Comparison of ENCODE assay signal across 9 cellular contexts in genomic region chr6:82067021-82067420, GRCh38.
DNase-seq lines count a peak whose midpoint lies in the region; ATAC-seq, FAIRE-seq and TF ChIP-seq lines count a peak whose summit lies in the region.
"Had no signal": no experiment of that assay in that cellular context is flagged by ENCODE, and none has a peak within 500 bp of the region (broad histone marks: within the 10 kb centered on the region; RNA-seq: fewer than 3 reads in every experiment).

No MANE protein-coding gene starts in this region.

- H3K9me3 ChIP-seq in fibroblast of lung (ENCODE audit: control insufficient read depth, insufficient read depth, low read depth, low read length) = no peaks in the 10 kb centered on the region
- no peaks in the 10 kb centered on the region for H3K9me3 ChIP-seq in stomach

- ATAC-seq in GM21529 (IDR thresholded peaks at IDR 0.05; ENCODE audit: unreplicated experiment) (peak; percentile 99), HG03432 (IDR thresholded peaks at IDR 0.05; ENCODE audit: unreplicated experiment) (peak; percentile 99)

- no peaks in the 10 kb centered on the region for H3K27me3 ChIP-seq in fibroblast of lung (ENCODE audit: control insufficient read depth, insufficient read depth, low read length)
- H3K27me3 ChIP-seq in H7 (ENCODE audit: control insufficient read depth, insufficient read depth, low read length) = no peaks in the 10 kb centered on the region
- H3K27me3 ChIP-seq in stomach = no peaks in the 10 kb centered on the region

- no peaks in the 10 kb centered on the region for H4K20me1 ChIP-seq in fibroblast of lung (ENCODE audit: control insufficient read depth, extremely low read depth, insufficient read depth, low read length)

- H3K4me3 ChIP-seq in fibroblast of lung (replicated peaks in 1 of 4; ENCODE audit: control extremely low read depth in 1 of 4, insufficient read depth in 1 of 4, low read depth in 3 of 4, low read length in 4 of 4) (no peak overlapping the region), H7 (ENCODE audit: insufficient read depth, low read depth, low read length) (no peak overlapping the region), stomach (no peak overlapping the region)

- FAIRE-seq in GM18507 (lab: Jason Lieb, UNC) = peak; percentile 90

- H2AFZ ChIP-seq in fibroblast of lung (ENCODE audit: low read length) = peak overlapping the region; percentile 75

- no peak for TF ChIP-seq EP300 in stomach (IDR thresholded peaks at IDR 0.05)

- WGBS in stomach, 5 donors = 53 to 68% (median 63%) methylated on average over 4 of the region's 4 CpGs

- H3K27ac ChIP-seq in fibroblast of lung (ENCODE audit: insufficient read depth, low read length) (no peak overlapping the region), stomach (no peak overlapping the region)

- H3K36me3 ChIP-seq in fibroblast of lung (ENCODE audit: control insufficient read depth, insufficient read depth, low read length) (no peaks in the 10 kb centered on the region), H7 (replicated peaks; ENCODE audit: control insufficient read depth, insufficient read depth, low read length) (no peaks in the 10 kb centered on the region), stomach (no peaks in the 10 kb centered on the region)

- no peaks in the 10 kb centered on the region for H3K4me1 ChIP-seq in fibroblast of lung (ENCODE audit: control insufficient read depth, extremely low read depth, insufficient read depth, low read length)
- peaks cover 0 to 2% (median 0%) of the 10 kb centered on the region in 4 donors for H3K4me1 ChIP-seq in stomach

- H3K4me2 ChIP-seq in fibroblast of lung (ENCODE audit: extremely low read depth, insufficient read depth, low read length) = peak overlapping the region; percentile 19

- intact Hi-C loops in stomach (cut with DNase I; ENCODE audit: low total_unique reads) = no loop called here

- TF ChIP-seq CTCF in fibroblast of lung (conservative IDR thresholded peaks at IDR 0.05 in 1 of 2, IDR thresholded peaks at IDR 0.05 in 1 of 2; ENCODE audit: low read depth in 1 of 2, low read length in 2 of 2) (no peak), stomach (IDR thresholded peaks at IDR 0.05) (no peak)

- no peaks in the 10 kb centered on the region for H3K79me2 ChIP-seq in fibroblast of lung (ENCODE audit: control insufficient read depth, insufficient read depth, low read length)

- no peak overlapping the region for H3K9ac ChIP-seq in fibroblast of lung (ENCODE audit: insufficient read depth, low read length)

- TF ChIP-seq POLR2A in stomach (IDR thresholded peaks at IDR 0.05) = no peak

- DNase-seq in GM18507 (ENCODE audit: extremely low spot score, insufficient read length, low read depth) (peak; percentile 8), fibroblast of lung (ENCODE audit: low read depth in 2 of 2) (peak; percentile 6 to 21), NCI-H2029 (lab: John Stamatoyannopoulos, UW) (no peak), NCI-H1436 (lab: John Stamatoyannopoulos, UW) (no peak), H7 (no peak), stomach (no peak)
- DNase-seq: activated naive CD8-positive, alpha-beta T cell treated with anti-CD3 and anti-CD28 coated beads, Interleukin-2, amount 10 ng/mL, durations not matched to agents 7 days and 5 days had no signal

Comparison
In these comparisons a context has a peak if more than half of its experiments do, and no peak if none do; other contexts are left out.
1. DNase-seq: peak in GM18507 (single experiment) and fibroblast of lung (2 of 2); none in NCI-H2029 (single experiment), NCI-H1436 (single experiment), H7 (single experiment) and stomach (single experiment).